10 cellular contexts compared by ENCODE assay signal in the genomic region with DNA sequence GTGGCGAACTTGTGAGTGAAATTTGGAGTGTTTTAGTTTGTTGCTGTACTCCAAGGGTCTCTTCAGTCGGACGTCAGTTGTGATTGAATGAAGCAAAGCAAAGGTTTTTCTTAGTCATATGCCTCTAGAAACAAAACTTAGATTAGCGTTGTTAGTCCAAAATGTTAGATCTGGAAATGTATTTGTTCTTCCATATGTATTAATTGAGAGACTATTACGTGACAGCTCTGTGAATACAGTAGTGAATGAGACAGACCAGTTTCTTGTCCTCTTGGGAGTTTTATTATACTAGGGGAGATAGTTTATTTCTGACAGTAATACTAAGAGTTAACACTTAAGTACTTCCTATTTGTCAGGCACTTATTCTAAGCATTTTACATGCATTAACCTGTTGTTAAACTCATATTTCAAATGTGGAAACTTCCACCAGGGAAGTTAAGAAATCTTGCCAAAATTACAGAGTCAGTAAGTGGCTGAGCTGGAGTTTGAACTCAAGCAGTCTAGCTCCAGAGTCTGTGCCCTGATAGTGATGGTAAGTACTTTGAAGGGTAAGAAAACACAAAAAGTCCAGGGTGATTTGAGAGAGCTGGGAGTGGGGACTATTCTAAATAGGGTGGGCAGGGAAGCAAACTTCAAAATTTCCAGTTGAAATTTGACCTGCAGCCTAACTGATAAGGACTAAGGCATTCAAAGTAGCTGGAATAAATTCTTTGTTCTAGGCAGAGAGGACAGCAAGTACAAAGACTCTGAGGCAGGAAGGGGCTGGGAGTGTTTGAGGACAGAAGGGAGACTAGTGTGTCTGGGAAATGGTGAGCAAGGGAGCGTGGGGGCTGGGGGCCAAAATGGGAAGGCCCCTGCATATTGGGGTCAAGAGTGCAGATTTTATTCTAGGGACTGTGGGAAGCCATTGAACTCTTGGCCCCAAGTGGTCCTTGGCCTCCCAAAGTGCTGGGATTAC. TPM values are rescaled to one million over a fixed set of nuclear protein-coding genes. Genes with fewer than 3 reads are reported as not detected.
DNase-seq lines count a peak whose midpoint lies in the region; ATAC-seq and TF ChIP-seq lines count a peak whose summit lies in the region.
"Had no signal": no experiment of that assay in that cellular context is flagged by ENCODE, and none has a peak within 500 bp of the region (broad histone marks: within the 10 kb centered on the region; RNA-seq: fewer than 3 reads in every experiment).

No MANE protein-coding gene starts in this region.

- H3K27ac ChIP-seq in dorsolateral prefrontal cortex (peak overlapping the region in 48 of 59 donors; percentile 8 to 94 (median 58)), mesendoderm (ENCODE audit: low read depth, low read length) (peak overlapping the region; percentile 83)

- H3K36me3 ChIP-seq in mesendoderm (ENCODE audit: control insufficient read depth, insufficient read depth, low read length), result no peaks in the 10 kb centered on the region

- intact Hi-C loops in dorsolateral prefrontal cortex (cut with DNase I), result no loop called here

- no peak overlapping the region for H3K23ac ChIP-seq in mesendoderm (ENCODE audit: low read length)

- H3K27me3 ChIP-seq in dorsolateral prefrontal cortex, result no peaks in the 10 kb centered on the region
- H3K27me3 ChIP-seq in mesendoderm (ENCODE audit: insufficient read depth, low read length, poor library complexity), result no peaks in the 10 kb centered on the region

- H3K27ac Mint-ChIP-seq in activated T-cell treated with anti-CD3 and anti-CD28 coated beads, Interleukin-2, amount 50 U/mL, for 72 hours, result peak overlapping the region; percentile 23
- peak overlapping the region; percentile 76 for H3K27ac Mint-ChIP-seq in type B pancreatic cell
- H3K27ac Mint-ChIP-seq: activated CD4-positive, alpha-beta T cell treated with anti-CD3 and anti-CD28 coated beads for 36 hours had no signal

- no peak for ATAC-seq in activated T-cell treated with anti-CD3 and anti-CD28 coated beads, Interleukin-2, amount 50 U/mL, for 72 hours (replicated peaks in 1 of 2)
- no peak for ATAC-seq in HG03520 (IDR thresholded peaks at IDR 0.05; ENCODE audit: unreplicated experiment)
- ATAC-seq: activated CD4-positive, alpha-beta T cell treated with anti-CD3 and anti-CD28 coated beads for 36 hours had no signal

- no peak overlapping the region for H2BK120ac ChIP-seq in mesendoderm (ENCODE audit: low read depth, low read length)

- no peak for DNase-seq in activated T-cell treated with anti-CD3 and anti-CD28 coated beads, Interleukin-2, amount 50 U/mL, for 72 hours
- DNase-seq in activated T-cell treated with anti-CD3 and anti-CD28 coated beads, Interleukin-2, amount 50 U/mL, for 48 hours, result no peak
- DNase-seq in dorsolateral prefrontal cortex (no peak), mesendoderm (peak; percentile 90), type B pancreatic cell (ENCODE audit: extremely low spot score, unreplicated experiment) (no peak), NCI-H2029 (lab: John Stamatoyannopoulos, UW) (no peak)
- DNase-seq in activated CD4-positive, alpha-beta T cell treated with anti-CD3 and anti-CD28 coated beads, Interleukin-2, amount 50 U/mL, for 4 hours, result no peak
- DNase-seq: activated CD4-positive, alpha-beta T cell treated with anti-CD3 and anti-CD28 coated beads for 36 hours; stimulated activated CD4-positive, alpha-beta T cell treated with anti-CD3 and anti-CD28 coated beads, Interleukin-12 subunit alpha, Interleukin-12 subunit beta, amount 100 ng/mL, for 4 hours had no signal

- H2AK5ac ChIP-seq in mesendoderm (ENCODE audit: low read length), result no peak overlapping the region

- no peaks in the 10 kb centered on the region for H3K9me3 Mint-ChIP-seq in activated T-cell treated with anti-CD3 and anti-CD28 coated beads, Interleukin-2, amount 50 U/mL, for 72 hours
- H3K9me3 Mint-ChIP-seq in type B pancreatic cell, result no peaks in the 10 kb centered on the region

- peaks cover 6% of the 10 kb centered on the region for H3K79me1 ChIP-seq in mesendoderm (ENCODE audit: low read length)

- H3K4me2 ChIP-seq in mesendoderm (ENCODE audit: low read length), result peak overlapping the region; percentile 7

- H2BK15ac ChIP-seq in mesendoderm (replicated peaks; ENCODE audit: low read depth), result peak overlapping the region; percentile 14

- peaks cover 24% of the 10 kb centered on the region for H3K4me1 ChIP-seq in mesendoderm (ENCODE audit: control insufficient read depth, low read depth, low read length)

- peak overlapping the region; percentile 10 for H3K4ac ChIP-seq in mesendoderm (ENCODE audit: low read depth, low read length)

- H4K8ac ChIP-seq in mesendoderm (ENCODE audit: low read depth, low read length), result no peak overlapping the region

- H3K56ac ChIP-seq in mesendoderm (ENCODE audit: low read length), result no peak overlapping the region

- peak overlapping the region; percentile 83 for H3K18ac ChIP-seq in mesendoderm (ENCODE audit: low read length)

- no peak overlapping the region for H2BK5ac ChIP-seq in mesendoderm (ENCODE audit: low read length)

- H3K4me3 Mint-ChIP-seq in activated T-cell treated with anti-CD3 and anti-CD28 coated beads, Interleukin-2, amount 50 U/mL, for 72 hours, result peak overlapping the region in 1 of 2 donors; percentile 36
- H3K4me3 Mint-ChIP-seq in type B pancreatic cell, result peak overlapping the region; percentile 69
- H3K4me3 Mint-ChIP-seq: activated CD4-positive, alpha-beta T cell treated with anti-CD3 and anti-CD28 coated beads for 36 hours had no signal

- TF ChIP-seq CTCF in dorsolateral prefrontal cortex (IDR thresholded peaks at IDR 0.05 in 54 of 56, conservative IDR thresholded peaks at IDR 0.05 in 2 of 56; ENCODE audit: low read depth in 1 of 56, partially characterized antibody in 56 of 56) (no peak), type B pancreatic cell (conservative IDR thresholded peaks at IDR 0.05) (no peak)

- H3K27me3 Mint-ChIP-seq in activated T-cell treated with anti-CD3 and anti-CD28 coated beads, Interleukin-2, amount 50 U/mL, for 72 hours (ENCODE audit: low read depth), result no peaks in the 10 kb centered on the region
- no peaks in the 10 kb centered on the region for H3K27me3 Mint-ChIP-seq in type B pancreatic cell
- H3K27me3 Mint-ChIP-seq: activated CD4-positive, alpha-beta T cell treated with anti-CD3 and anti-CD28 coated beads for 36 hours had no signal

- H3K79me2 ChIP-seq in mesendoderm (ENCODE audit: control insufficient read depth, insufficient read depth, low read length), result peaks cover 68% of the 10 kb centered on the region

- H3K9ac ChIP-seq in mesendoderm (ENCODE audit: low read length), result peak overlapping the region; percentile 41

- peak overlapping the region in 1 of 59 donors; percentile 48 for H3K4me3 ChIP-seq in dorsolateral prefrontal cortex
- no peak overlapping the region for H3K4me3 ChIP-seq in mesendoderm (ENCODE audit: low read length)

- peaks cover 3 to 8% of the 10 kb centered on the region in 2 donors for H3K36me3 Mint-ChIP-seq in activated T-cell treated with anti-CD3 and anti-CD28 coated beads, Interleukin-2, amount 50 U/mL, for 72 hours (ENCODE audit: insufficient read depth in 2 of 2)
- H3K36me3 Mint-ChIP-seq in type B pancreatic cell, result peaks cover 14% of the 10 kb centered on the region

- H3K4me1 Mint-ChIP-seq in activated T-cell treated with anti-CD3 and anti-CD28 coated beads, Interleukin-2, amount 50 U/mL, for 72 hours (ENCODE audit: low read depth), result peaks cover 80% of the 10 kb centered on the region
- H3K4me1 Mint-ChIP-seq in type B pancreatic cell (ENCODE audit: unreplicated experiment), result peaks cover 53% of the 10 kb centered on the region

- no peak overlapping the region for H4K5ac ChIP-seq in mesendoderm (ENCODE audit: low read length)

- WGBS in mesendoderm (ENCODE audit: extremely low coverage, insufficient coverage, low lambda C conversion rate), result no CpG with 5 or more reads among the region's 6 CpGs

RNA-seq across cellular contexts. Expression of gene ADD1, which starts 17.0 kb away (rescaled TPM):
- total RNA-seq in activated T-cell treated with anti-CD3 and anti-CD28 coated beads, Interleukin-2, amount 50 U/mL, for 72 hours, result 100 to 1,000 TPM; 281 to 282 TPM
- 100 to 1,000 TPM; 448 to 781 (median 536) TPM for total RNA-seq in dorsolateral prefrontal cortex
- polyA plus RNA-seq in mesendoderm (2013, experiment 1 of 2), result 202 TPM
- 195 TPM for polyA plus RNA-seq in mesendoderm (2013, experiment 2 of 2)
- 197 and 235 TPM in 2 replicates for total RNA-seq in type B pancreatic cell (ENCODE audit: low replicate concordance)
